Comparison of ENCODE assay signal across 1 cellular context in the genomic region with DNA sequence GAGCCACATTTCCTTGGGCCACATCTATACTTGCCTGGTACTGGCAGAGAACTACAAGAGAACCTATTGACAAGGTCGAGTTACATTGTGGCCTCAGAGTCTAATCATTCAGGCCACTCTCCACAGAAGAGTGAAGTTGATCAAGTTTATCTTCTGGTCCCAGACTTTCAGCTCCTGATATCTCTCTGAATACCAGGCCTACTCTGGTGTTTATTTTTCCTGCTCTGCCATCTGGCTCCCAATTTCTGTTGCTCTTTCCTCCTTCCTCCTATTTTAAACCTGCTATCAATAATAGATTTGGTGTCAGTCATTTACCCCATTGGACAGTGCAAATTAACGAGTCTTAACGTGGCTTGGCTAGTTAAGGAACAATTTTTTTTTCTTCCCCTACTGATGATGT.
TF ChIP-seq lines count a peak whose summit lies in the region.

No MANE protein-coding gene starts in this region.

TF ChIP-seq in K562, 482 proteins besides CTCF, POLR2A, EP300 and RAD21 (continues in another document):
- TF ChIP-seq FOXA1 (IDR thresholded peaks at IDR 0.05; ENCODE audit: borderline replicate concordance) (no peak), ZNF124 (CRISPR knock-in tag; IDR thresholded peaks at IDR 0.05) (no peak), CCNT2 (IDR thresholded peaks at IDR 0.05; ENCODE audit: borderline replicate concordance, extremely low read depth, insufficient read length, low read depth, low read length) (peak; percentile 58), ZNF311 (CRISPR knock-in tag; IDR thresholded peaks at IDR 0.05) (peak; percentile 69; the same call in 1 of the 2 replicates), RBM14 (IDR thresholded peaks at IDR 0.05; ENCODE audit: borderline replicate concordance, insufficient read depth, low read depth, low read length) (no peak), ATF7 (IDR thresholded peaks at IDR 0.05) (no peak), LCOR (CRISPR knock-in tag; IDR thresholded peaks at IDR 0.05) (no peak), MAZ (CRISPR knock-in tag; conservative IDR thresholded peaks at IDR 0.05 in 1 of 2, IDR thresholded peaks at IDR 0.05 in 1 of 2) (peak in 1 of 2 experiments; percentile 51; a peak in 1 of 4 replicates), ZBTB1 (CRISPR knock-in tag; IDR thresholded peaks at IDR 0.05; ENCODE audit: borderline replicate concordance, low read depth) (no peak), PKNOX1 (IDR thresholded peaks at IDR 0.05) (peak; percentile 59), SMARCE1 (IDR thresholded peaks at IDR 0.05) (peak; percentile 63), SOX6 (IDR thresholded peaks at IDR 0.05) (peak; percentile 52), SMARCC2 (IDR thresholded peaks at IDR 0.05; ENCODE audit: low read depth) (peak; percentile 46; the same call in 1 of the 2 replicates), HLTF (IDR thresholded peaks at IDR 0.05) (peak; percentile 48; the same call in 1 of the 2 replicates), GATAD2B (IDR thresholded peaks at IDR 0.05; ENCODE audit: borderline replicate concordance) (0 out of 2 replicates have a peak, but pooled peaks have one; percentile 37), HDGF (IDR thresholded peaks at IDR 0.05) (no peak), STAT5B (CRISPR knock-in tag; IDR thresholded peaks at IDR 0.05) (no peak), SMARCA4 (IDR thresholded peaks at IDR 0.05) (peak; percentile 77), PML (IDR thresholded peaks at IDR 0.05; ENCODE audit: low read length) (peak; percentile 84), PYGO2 (tag; IDR thresholded peaks at IDR 0.05) (peak; percentile 62; the same call in 1 of the 2 replicates), SMAD4 (CRISPR knock-in tag; conservative IDR thresholded peaks at IDR 0.05) (peak; percentile 55; the same call in 1 of the 2 replicates), MYBL2 (IDR thresholded peaks at IDR 0.05; ENCODE audit: low read depth) (peak; percentile 47; the same call in 1 of the 2 replicates), MYBL2 (CRISPR knock-in tag; IDR thresholded peaks at IDR 0.05; ENCODE audit: borderline replicate concordance) (no peak), NCOR1 (IDR thresholded peaks at IDR 0.05) (peak; percentile 89), XRCC4 (IDR thresholded peaks at IDR 0.05; ENCODE audit: extremely low read depth, insufficient read depth, insufficient read length) (no peak), DMBX1 (CRISPR knock-in tag; IDR thresholded peaks at IDR 0.05; ENCODE audit: borderline replicate concordance) (peak; percentile 81), HMBOX1 (IDR thresholded peaks at IDR 0.05) (peak; percentile 76), MTA1 (IDR thresholded peaks at IDR 0.05; ENCODE audit: borderline replicate concordance) (no peak), STAT5A (IDR thresholded peaks at IDR 0.05; ENCODE audit: borderline replicate concordance, low read length) (peak; percentile 76; the same call in 1 of the 2 replicates), DDX20 (tag; IDR thresholded peaks at IDR 0.05; ENCODE audit: low read depth) (no peak), TCF3 (CRISPR knock-in tag; IDR thresholded peaks at IDR 0.05) (peak; percentile 83), FOXM1 (IDR thresholded peaks at IDR 0.05; ENCODE audit: low read depth) (peak; percentile 80; the same call in 1 of the 2 replicates), FOXM1 (CRISPR knock-in tag; IDR thresholded peaks at IDR 0.05; ENCODE audit: low read depth) (no peak), TBL1XR1 (IDR thresholded peaks at IDR 0.05; ENCODE audit: low read length in 2 of 2) (peak in 1 of 2 experiments; percentile 63; a peak in 1 of 4 replicates), NR3C1 (CRISPR knock-in tag; IDR thresholded peaks at IDR 0.05) (no peak), ZNF561 (CRISPR knock-in tag; conservative IDR thresholded peaks at IDR 0.05) (no peak), FOXK2 (conservative IDR thresholded peaks at IDR 0.05 in 1 of 2, IDR thresholded peaks at IDR 0.05 in 1 of 2; ENCODE audit: low read depth in 2 of 2) (0 out of 4 replicates have a peak, but pooled peaks have one; percentile 42 to 44), TEAD2 (tag; IDR thresholded peaks at IDR 0.05) (no peak), KAT2B (IDR thresholded peaks at IDR 0.05; ENCODE audit: low read depth, low read length) (no peak), FOXA3 (CRISPR knock-in tag; conservative IDR thresholded peaks at IDR 0.05 in 1 of 2, IDR thresholded peaks at IDR 0.05 in 1 of 2) (peak in 1 of 2 experiments; percentile 93; a peak in 2 of 4 replicates), CLOCK (CRISPR knock-in tag; IDR thresholded peaks at IDR 0.05; ENCODE audit: borderline replicate concordance) (no peak), NFIX (CRISPR knock-in tag; IDR thresholded peaks at IDR 0.05; ENCODE audit: low read depth) (no peak), ESRRA (IDR thresholded peaks at IDR 0.05; ENCODE audit: borderline replicate concordance, low read depth) (no peak), ZBTB9 (CRISPR knock-in tag; IDR thresholded peaks at IDR 0.05) (0 out of 2 replicates have a peak, but pooled peaks have one; percentile 31), MTA2 (IDR thresholded peaks at IDR 0.05; ENCODE audit: low read depth) (peak; percentile 84)
- TF ChIP-seq, protein P1, sequence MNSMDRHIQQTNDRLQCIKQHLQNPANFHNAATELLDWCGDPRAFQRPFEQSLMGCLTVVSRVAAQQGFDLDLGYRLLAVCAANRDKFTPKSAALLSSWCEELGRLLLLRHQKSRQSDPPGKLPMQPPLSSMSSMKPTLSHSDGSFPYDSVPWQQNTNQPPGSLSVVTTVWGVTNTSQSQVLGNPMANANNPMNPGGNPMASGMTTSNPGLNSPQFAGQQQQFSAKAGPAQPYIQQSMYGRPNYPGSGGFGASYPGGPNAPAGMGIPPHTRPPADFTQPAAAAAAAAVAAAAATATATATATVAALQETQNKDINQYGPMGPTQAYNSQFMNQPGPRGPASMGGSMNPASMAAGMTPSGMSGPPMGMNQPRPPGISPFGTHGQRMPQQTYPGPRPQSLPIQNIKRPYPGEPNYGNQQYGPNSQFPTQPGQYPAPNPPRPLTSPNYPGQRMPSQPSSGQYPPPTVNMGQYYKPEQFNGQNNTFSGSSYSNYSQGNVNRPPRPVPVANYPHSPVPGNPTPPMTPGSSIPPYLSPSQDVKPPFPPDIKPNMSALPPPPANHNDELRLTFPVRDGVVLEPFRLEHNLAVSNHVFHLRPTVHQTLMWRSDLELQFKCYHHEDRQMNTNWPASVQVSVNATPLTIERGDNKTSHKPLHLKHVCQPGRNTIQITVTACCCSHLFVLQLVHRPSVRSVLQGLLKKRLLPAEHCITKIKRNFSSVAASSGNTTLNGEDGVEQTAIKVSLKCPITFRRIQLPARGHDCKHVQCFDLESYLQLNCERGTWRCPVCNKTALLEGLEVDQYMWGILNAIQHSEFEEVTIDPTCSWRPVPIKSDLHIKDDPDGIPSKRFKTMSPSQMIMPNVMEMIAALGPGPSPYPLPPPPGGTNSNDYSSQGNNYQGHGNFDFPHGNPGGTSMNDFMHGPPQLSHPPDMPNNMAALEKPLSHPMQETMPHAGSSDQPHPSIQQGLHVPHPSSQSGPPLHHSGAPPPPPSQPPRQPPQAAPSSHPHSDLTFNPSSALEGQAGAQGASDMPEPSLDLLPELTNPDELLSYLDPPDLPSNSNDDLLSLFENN (IDR thresholded peaks at IDR 0.05; ENCODE audit: low read depth in 2 of 2, low read length in 2 of 2) = peak in 1 of 2 experiments; percentile 79; a peak in 2 of 4 replicates
- TF ChIP-seq, protein P2, sequence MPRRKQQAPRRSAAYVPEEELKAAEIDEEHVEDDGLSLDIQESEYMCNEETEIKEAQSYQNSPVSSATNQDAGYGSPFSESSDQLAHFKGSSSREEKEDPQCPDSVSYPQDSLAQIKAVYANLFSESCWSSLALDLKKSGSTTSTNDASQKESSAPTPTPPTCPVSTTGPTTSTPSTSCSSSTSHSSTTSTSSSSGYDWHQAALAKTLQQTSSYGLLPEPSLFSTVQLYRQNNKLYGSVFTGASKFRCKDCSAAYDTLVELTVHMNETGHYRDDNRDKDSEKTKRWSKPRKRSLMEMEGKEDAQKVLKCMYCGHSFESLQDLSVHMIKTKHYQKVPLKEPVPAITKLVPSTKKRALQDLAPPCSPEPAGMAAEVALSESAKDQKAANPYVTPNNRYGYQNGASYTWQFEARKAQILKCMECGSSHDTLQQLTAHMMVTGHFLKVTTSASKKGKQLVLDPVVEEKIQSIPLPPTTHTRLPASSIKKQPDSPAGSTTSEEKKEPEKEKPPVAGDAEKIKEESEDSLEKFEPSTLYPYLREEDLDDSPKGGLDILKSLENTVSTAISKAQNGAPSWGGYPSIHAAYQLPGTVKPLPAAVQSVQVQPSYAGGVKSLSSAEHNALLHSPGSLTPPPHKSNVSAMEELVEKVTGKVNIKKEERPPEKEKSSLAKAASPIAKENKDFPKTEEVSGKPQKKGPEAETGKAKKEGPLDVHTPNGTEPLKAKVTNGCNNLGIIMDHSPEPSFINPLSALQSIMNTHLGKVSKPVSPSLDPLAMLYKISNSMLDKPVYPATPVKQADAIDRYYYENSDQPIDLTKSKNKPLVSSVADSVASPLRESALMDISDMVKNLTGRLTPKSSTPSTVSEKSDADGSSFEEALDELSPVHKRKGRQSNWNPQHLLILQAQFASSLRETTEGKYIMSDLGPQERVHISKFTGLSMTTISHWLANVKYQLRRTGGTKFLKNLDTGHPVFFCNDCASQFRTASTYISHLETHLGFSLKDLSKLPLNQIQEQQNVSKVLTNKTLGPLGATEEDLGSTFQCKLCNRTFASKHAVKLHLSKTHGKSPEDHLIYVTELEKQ (CRISPR knock-in tag; IDR thresholded peaks at IDR 0.05) = no peak
- TF ChIP-seq, protein P3, sequence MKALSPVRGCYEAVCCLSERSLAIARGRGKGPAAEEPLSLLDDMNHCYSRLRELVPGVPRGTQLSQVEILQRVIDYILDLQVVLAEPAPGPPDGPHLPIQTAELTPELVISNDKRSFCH (CRISPR knock-in tag; IDR thresholded peaks at IDR 0.05) = no peak
- TF ChIP-seq, protein P3 (tag; IDR thresholded peaks at IDR 0.05) = no peak
- TF ChIP-seq, protein P4, sequence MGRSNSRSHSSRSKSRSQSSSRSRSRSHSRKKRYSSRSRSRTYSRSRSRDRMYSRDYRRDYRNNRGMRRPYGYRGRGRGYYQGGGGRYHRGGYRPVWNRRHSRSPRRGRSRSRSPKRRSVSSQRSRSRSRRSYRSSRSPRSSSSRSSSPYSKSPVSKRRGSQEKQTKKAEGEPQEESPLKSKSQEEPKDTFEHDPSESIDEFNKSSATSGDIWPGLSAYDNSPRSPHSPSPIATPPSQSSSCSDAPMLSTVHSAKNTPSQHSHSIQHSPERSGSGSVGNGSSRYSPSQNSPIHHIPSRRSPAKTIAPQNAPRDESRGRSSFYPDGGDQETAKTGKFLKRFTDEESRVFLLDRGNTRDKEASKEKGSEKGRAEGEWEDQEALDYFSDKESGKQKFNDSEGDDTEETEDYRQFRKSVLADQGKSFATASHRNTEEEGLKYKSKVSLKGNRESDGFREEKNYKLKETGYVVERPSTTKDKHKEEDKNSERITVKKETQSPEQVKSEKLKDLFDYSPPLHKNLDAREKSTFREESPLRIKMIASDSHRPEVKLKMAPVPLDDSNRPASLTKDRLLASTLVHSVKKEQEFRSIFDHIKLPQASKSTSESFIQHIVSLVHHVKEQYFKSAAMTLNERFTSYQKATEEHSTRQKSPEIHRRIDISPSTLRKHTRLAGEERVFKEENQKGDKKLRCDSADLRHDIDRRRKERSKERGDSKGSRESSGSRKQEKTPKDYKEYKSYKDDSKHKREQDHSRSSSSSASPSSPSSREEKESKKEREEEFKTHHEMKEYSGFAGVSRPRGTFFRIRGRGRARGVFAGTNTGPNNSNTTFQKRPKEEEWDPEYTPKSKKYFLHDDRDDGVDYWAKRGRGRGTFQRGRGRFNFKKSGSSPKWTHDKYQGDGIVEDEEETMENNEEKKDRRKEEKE (IDR thresholded peaks at IDR 0.05; ENCODE audit: borderline replicate concordance in 1 of 2, control insufficient read depth in 1 of 2, low read depth in 2 of 2, low read length in 1 of 2) = no peak
